Comparison of ENCODE assay signal across 11 cellular contexts in the genomic region with DNA sequence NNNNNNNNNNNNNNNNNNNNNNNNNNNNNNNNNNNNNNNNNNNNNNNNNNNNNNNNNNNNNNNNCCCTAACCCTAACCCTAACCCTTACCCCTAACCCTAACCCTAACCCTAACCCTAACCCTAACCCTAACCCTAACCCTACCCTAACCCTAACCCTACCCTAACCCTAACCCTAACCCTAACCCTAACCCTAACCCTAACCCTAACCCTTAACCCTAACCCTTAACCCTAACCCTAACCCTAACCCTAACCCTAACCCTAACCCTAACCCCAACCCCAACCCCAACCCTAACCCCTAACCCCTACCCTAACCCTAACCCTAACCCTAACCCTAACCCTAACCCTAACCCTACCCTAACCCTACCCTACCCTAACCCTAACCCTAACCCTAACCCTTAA. TPM values are rescaled to one million over a fixed set of nuclear protein-coding genes. Genes with fewer than 3 reads are reported as not detected.
"Had no signal": no experiment of that assay in that cellular context is flagged by ENCODE, and none has a peak within 500 bp of the region (broad histone marks: within the 10 kb centered on the region; RNA-seq: fewer than 3 reads in every experiment).

No MANE protein-coding gene starts in this region.

RNA-seq across cellular contexts. Expression of gene TUBB8B, which starts 39.5 kb away (rescaled TPM):
- total RNA-seq: activated CD4-positive, alpha-beta T cell treated with anti-CD3 and anti-CD28 coated beads, Interleukin-2, amount 10 ng/mL, durations not matched to agents 7 days and 5 days; activated CD8-positive, alpha-beta T cell treated with anti-CD3 and anti-CD28 coated beads, Interleukin-2, amount 10 ng/mL, durations not matched to agents 7 days and 5 days; activated naive CD4-positive, alpha-beta T cell treated with anti-CD3 and anti-CD28 coated beads for 36 hours; activated naive CD4-positive, alpha-beta T cell treated with anti-CD3 and anti-CD28 coated beads, Interleukin-2, amount 50 U/mL, for 72 hours; activated T-cell treated with anti-CD3 and anti-CD28 coated beads, Interleukin-2, amount 50 U/mL, for 4 hours; activated T-helper 1 cell treated with anti-CD3 and anti-CD28 coated beads, Interleukin-12 subunit alpha, Interleukin-12 subunit beta, Interleukin-2, Interleukin-4 antibody, amounts not matched to agents 30 ng/mL and 10 ng/mL and 1 ng/mL, durations not matched to agents 14 hours and 24 hours and 36 hours; ascending aorta; body of pancreas; cardiac septum; RPMI7951; SJCRH30 had no signal
